8 cellular contexts compared by ENCODE assay signal in genomic region chr6:30541515-30542403, GRCh38. TPM values are rescaled to one million over a fixed set of nuclear protein-coding genes. Genes with fewer than 3 reads are reported as not detected.
DNase-seq lines count a peak whose midpoint lies in the region; ATAC-seq and TF ChIP-seq lines count a peak whose summit lies in the region.

No MANE protein-coding gene starts in this region.

- H3K9ac ChIP-seq in OCI-LY3 (ENCODE audit: low read length) = no peak overlapping the region

- no peaks in the 10 kb centered on the region for H3K36me3 ChIP-seq in OCI-LY3 (replicated peaks; ENCODE audit: low read depth, low read length)

- H4K20me1 ChIP-seq in OCI-LY3 (ENCODE audit: insufficient read depth, low read length) = no peaks in the 10 kb centered on the region

- H3K27ac ChIP-seq in OCI-LY3 (ENCODE audit: low read length) = no peak overlapping the region

- H3K4me1 ChIP-seq in OCI-LY3 (ENCODE audit: low read length) = peaks cover 17% of the 10 kb centered on the region; the same call in 1 of the 2 replicates

- peak; percentile 84 for TF ChIP-seq CTCF in OCI-LY3 (IDR thresholded peaks at IDR 0.05; ENCODE audit: low read depth, low read length)

- no peak overlapping the region for H2AFZ ChIP-seq in OCI-LY3 (ENCODE audit: low read depth, low read length)

- in situ Hi-C loops in G401 (cut with HindIII; ENCODE audit: low sequenced_read_pairs) = loop anchor here (10.0 kb wide), 1 partner anchor 57 kb away; the partner anchor contains the start of gene HLA-E

- no peaks in the 10 kb centered on the region for H3K9me3 ChIP-seq in OCI-LY3 (ENCODE audit: insufficient read depth, low read length)

- peak; percentile 88 for DNase-seq in G401 (ENCODE audit: low spot score)
- peak; percentile 28 for DNase-seq in HuH-7.5 (ENCODE audit: low spot score)
- DNase-seq in activated T-cell treated with anti-CD3 and anti-CD28 coated beads for 1 hour (ENCODE audit: low read depth) = peak; percentile 68
- peak; percentile 53 for DNase-seq in epidermal melanocyte (ENCODE audit: insufficient read length, low spot score)
- peak; percentile 79 for DNase-seq in middle frontal gyrus (ENCODE audit: extremely low spot score, low spot score)
- peak; percentile 57 to 62 for DNase-seq in stimulated activated CD8-positive, alpha-beta memory T cell treated with anti-CD3 and anti-CD28 coated beads, Interleukin-15, amount 100 ng/mL, for 48 hours (ENCODE audit: low read depth in 2 of 2)

- peak overlapping the region; percentile 76 for H3K4me2 ChIP-seq in OCI-LY3 (ENCODE audit: low read length)

- H3K79me2 ChIP-seq in OCI-LY3 (ENCODE audit: low read length) = no peaks in the 10 kb centered on the region

- ATAC-seq in GM19467 (IDR thresholded peaks at IDR 0.05; ENCODE audit: unreplicated experiment) = no peak

- H3K4me3 ChIP-seq in OCI-LY3 (ENCODE audit: low read length) = peak overlapping the region; percentile 74

- H3K27me3 ChIP-seq in OCI-LY3 (ENCODE audit: low read depth, low read length) = no peaks in the 10 kb centered on the region

RNA-seq across cellular contexts. Expression of gene GNL1, which starts 14.5 kb away (rescaled TPM):
- total RNA-seq in G401 (2014; rRNA removed; shearing (Covaris generic)) = 102 and 129 TPM in 2 replicates

RNA-seq across cellular contexts. Expression of gene PRR3, which starts 15.3 kb away (rescaled TPM):
- total RNA-seq in G401 (2014; rRNA removed; shearing (Covaris generic)) = 3.4 and 5.9 TPM in 2 replicates

RNA-seq across cellular contexts. Expression of gene ABCF1, which starts 29.5 kb away (rescaled TPM):
- 41.9 and 83.7 TPM in 2 replicates for total RNA-seq in G401 (2014; rRNA removed; shearing (Covaris generic))

RNA-seq across cellular contexts. Expression of gene HLA-E, which starts 52.5 kb away (rescaled TPM):
- 116 and 118 TPM in 2 replicates for total RNA-seq in G401 (2014; rRNA removed; shearing (Covaris generic))

Comparison
In these comparisons a context has a peak if more than half of its experiments do, and no peak if none do; other contexts are left out.
1. DNase-seq: peak in every context shown above with its lines; median percentile 88 in G401; 79 in middle frontal gyrus; 68 in activated T-cell treated with anti-CD3 and anti-CD28 coated beads for 1 hour; 60 in stimulated activated CD8-positive, alpha-beta memory T cell treated with anti-CD3 and anti-CD28 coated beads, Interleukin-15, amount 100 ng/mL, for 48 hours; 53 in epidermal melanocyte; 28 in HuH-7.5.